Comparison of ENCODE assay signal across 12 cellular contexts in genomic region chr20:48629960-48630315, GRCh38.
"Had no signal": no experiment of that assay in that cellular context is flagged by ENCODE, and none has a peak within 500 bp of the region (broad histone marks: within the 10 kb centered on the region; RNA-seq: fewer than 3 reads in every experiment).

No MANE protein-coding gene starts in this region.

- H3K27ac Mint-ChIP-seq: activated T-helper 2 cell treated with anti-CD3 and anti-CD28 coated beads, Interferon-gamma antibody, Interleukin-2, Interleukin-4, amounts not matched to agents 10 μg/mL and 5 μg/mL and 100 μg/mL, durations not matched to agents 14 hours and 24 hours and 36 hours; stimulated activated naive B cell treated with anti-CD40 and anti-IgM and Interleukin-4, amounts not matched to agents 10 μg/mL and 1 μg/mL and 100 μg/mL, for 72 hours had no signal

- H3K4me3 Mint-ChIP-seq: activated naive CD4-positive, alpha-beta T cell treated with anti-CD3 and anti-CD28 coated beads, Interleukin-2, amount 10 ng/mL, durations not matched to agents 7 days and 5 days; stimulated activated naive B cell treated with anti-CD40 and anti-IgM and Interleukin-4, amounts not matched to agents 10 μg/mL and 1 μg/mL and 100 μg/mL, for 72 hours had no signal

- H3K9me3 Mint-ChIP-seq: activated naive CD4-positive, alpha-beta T cell treated with anti-CD3 and anti-CD28 coated beads, Interleukin-2, amount 10 ng/mL, durations not matched to agents 7 days and 5 days; activated T-helper 2 cell treated with anti-CD3 and anti-CD28 coated beads, Interferon-gamma antibody, Interleukin-2, Interleukin-4, amounts not matched to agents 10 μg/mL and 5 μg/mL and 100 μg/mL, durations not matched to agents 14 hours and 24 hours and 36 hours; naive thymus-derived CD8-positive, alpha-beta T cell; stimulated activated naive B cell treated with anti-CD40 and anti-IgM and Interleukin-4, amounts not matched to agents 10 μg/mL and 1 μg/mL and 100 μg/mL, for 72 hours had no signal

- ATAC-seq: left colon; naive thymus-derived CD8-positive, alpha-beta T cell; right lobe of liver; stimulated activated naive B cell treated with anti-CD40 and anti-IgM and Interleukin-4, amounts not matched to agents 10 μg/mL and 1 μg/mL and 100 μg/mL, for 72 hours had no signal

- DNase-seq: activated CD4-positive, alpha-beta T cell treated with anti-CD3 and anti-CD28 coated beads for 48 hours; activated CD4-positive, CD25-positive, alpha-beta regulatory T cell; activated naive CD4-positive, alpha-beta T cell treated with anti-CD3 and anti-CD28 coated beads, Interleukin-2, amount 10 ng/mL, durations not matched to agents 7 days and 5 days; brain microvascular endothelial cell; central memory CD4-positive, alpha-beta T cell; esophagus squamous epithelium; left colon; naive thymus-derived CD8-positive, alpha-beta T cell; stimulated activated CD4-positive, alpha-beta T cell treated with anti-CD3 and anti-CD28 coated beads, Interleukin-4, amount 100 ng/mL, for 24 hours; stimulated activated naive B cell treated with anti-CD40 and anti-IgM and Interleukin-4, amounts not matched to agents 10 μg/mL and 1 μg/mL and 100 μg/mL, for 72 hours had no signal

- H3K27me3 Mint-ChIP-seq: activated naive CD4-positive, alpha-beta T cell treated with anti-CD3 and anti-CD28 coated beads, Interleukin-2, amount 10 ng/mL, durations not matched to agents 7 days and 5 days; naive thymus-derived CD8-positive, alpha-beta T cell; stimulated activated naive B cell treated with anti-CD40 and anti-IgM and Interleukin-4, amounts not matched to agents 10 μg/mL and 1 μg/mL and 100 μg/mL, for 72 hours had no signal
